ENCODE assay signal across 28 cellular contexts in the genomic region with DNA sequence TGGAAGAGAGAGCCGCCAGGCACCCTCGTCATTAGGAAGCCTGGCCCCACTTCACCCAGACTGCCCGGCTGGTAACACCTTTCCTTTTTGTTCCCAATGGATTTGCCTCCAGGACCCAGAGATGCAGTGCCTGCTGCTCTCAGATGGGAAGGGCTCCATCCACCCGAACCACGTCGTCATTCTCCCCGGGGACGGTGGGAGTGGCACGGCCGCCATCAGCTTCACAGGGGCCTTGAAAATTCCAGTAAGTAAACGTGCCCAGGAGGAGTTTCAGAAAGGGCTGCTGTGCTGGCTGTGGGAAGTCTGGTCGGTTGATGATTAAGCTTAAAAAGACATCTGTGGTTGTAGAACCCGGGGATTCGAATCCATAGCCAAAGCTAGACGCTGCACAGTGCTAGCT. TPM values are rescaled to one million over a fixed set of nuclear protein-coding genes. Genes with fewer than 3 reads are reported as not detected.
DNase-seq lines count a peak whose midpoint lies in the region; ATAC-seq and TF ChIP-seq lines count a peak whose summit lies in the region.
"Had no signal": no experiment of that assay in that cellular context is flagged by ENCODE, and none has a peak within 500 bp of the region (broad histone marks: within the 10 kb centered on the region; RNA-seq: fewer than 3 reads in every experiment).

No MANE protein-coding gene starts in this region.

- TF ChIP-seq RAD21 in neural cell (conservative IDR thresholded peaks at IDR 0.05), result no peak

- no peaks in the 10 kb centered on the region for H3F3A ChIP-seq in neural cell (ENCODE audit: insufficient read depth, low read length, poor library complexity, severe bottlenecking)

- peaks cover 27% of the 10 kb centered on the region for H3K4me1 Mint-ChIP-seq in glutamatergic neuron (ENCODE audit: low read depth, unreplicated experiment)
- peaks cover 9 to 11% of the 10 kb centered on the region in 2 donors for H3K4me1 Mint-ChIP-seq in natural killer cell

- H3K27ac Mint-ChIP-seq in glutamatergic neuron (ENCODE audit: unreplicated experiment) (no peak overlapping the region), natural killer cell (no peak overlapping the region)
- H3K27ac Mint-ChIP-seq: activated CD8-positive, alpha-beta T cell treated with anti-CD3 and anti-CD28 coated beads, Interleukin-2, amount 10 ng/mL, durations not matched to agents 7 days and 5 days; B cell; type B pancreatic cell had no signal

- TF ChIP-seq EP300 in neural cell (conservative IDR thresholded peaks at IDR 0.05; ENCODE audit: poor library complexity, severe bottlenecking), result no peak

- H3K9ac ChIP-seq in neural cell (ENCODE audit: low read length), result peak overlapping the region; percentile 48

- H3K27ac ChIP-seq in right atrium auricular region (no peak overlapping the region), neural cell (ENCODE audit: low read length) (peak overlapping the region; percentile 90), aorta (ENCODE audit: low read depth in 1 of 2, low read length in 2 of 2) (no peak overlapping the region)
- H3K27ac ChIP-seq: ascending aorta, coronary artery, gastroesophageal sphincter, hepatocyte, right lobe of liver, SK-N-MC had no signal

- ATAC-seq in left cardiac atrium (no peak), aorta (ENCODE audit: low FRiP score) (no peak), natural killer cell (no peak)
- ATAC-seq: activated CD8-positive, alpha-beta T cell treated with anti-CD3 and anti-CD28 coated beads, Interleukin-2, amount 10 ng/mL, durations not matched to agents 7 days and 5 days; activated naive CD4-positive, alpha-beta T cell treated with anti-CD3 and anti-CD28 coated beads, Interleukin-2, amount 50 U/mL, for 72 hours; gastroesophageal sphincter; HCT116; PC-3; right lobe of liver had no signal

- intact Hi-C loops in left cardiac atrium (cut with DNase I) (no loop called here), aorta (cut with DNase I) (no loop called here), natural killer cell (cut with micrococcal nuclease) (no loop called here)

- H3K9me3 ChIP-seq in right atrium auricular region (no peaks in the 10 kb centered on the region), neural cell (ENCODE audit: low read length) (no peaks in the 10 kb centered on the region), aorta (ENCODE audit: control insufficient read depth, low read length) (no peaks in the 10 kb centered on the region)
- H3K9me3 ChIP-seq: ascending aorta, gastroesophageal sphincter, right lobe of liver had no signal

- TF ChIP-seq CTCF in right atrium auricular region (IDR thresholded peaks at IDR 0.05), result no peak
- no peak for TF ChIP-seq CTCF in glutamatergic neuron (IDR thresholded peaks at IDR 0.05; ENCODE audit: partially characterized antibody, unreplicated experiment)
- no peak for TF ChIP-seq CTCF in neural cell (IDR thresholded peaks at IDR 0.05; ENCODE audit: poor library complexity, severe bottlenecking)
- no peak for TF ChIP-seq CTCF in natural killer cell (IDR thresholded peaks at IDR 0.05)

- 68 to 82% methylated on average over 15 of the region's 15 CpGs for WGBS in aorta, 2 donors

- H3K4me3 Mint-ChIP-seq in glutamatergic neuron (ENCODE audit: unreplicated experiment), result no peak overlapping the region
- no peak overlapping the region for H3K4me3 Mint-ChIP-seq in natural killer cell
- H3K4me3 Mint-ChIP-seq: activated CD8-positive, alpha-beta T cell treated with anti-CD3 and anti-CD28 coated beads, Interleukin-2, amount 10 ng/mL, durations not matched to agents 7 days and 5 days; B cell; type B pancreatic cell had no signal

- H3K4me1 ChIP-seq in right atrium auricular region, result no peaks in the 10 kb centered on the region
- no peaks in the 10 kb centered on the region for H3K4me1 ChIP-seq in aorta (ENCODE audit: control insufficient read depth in 1 of 2, insufficient read depth in 2 of 2, low read length in 2 of 2)
- H3K4me1 ChIP-seq: ascending aorta, gastroesophageal sphincter had no signal

- H3K27me3 Mint-ChIP-seq in glutamatergic neuron (ENCODE audit: unreplicated experiment) (peaks cover 6% of the 10 kb centered on the region), natural killer cell (ENCODE audit: low read depth in 2 of 2) (no peaks in the 10 kb centered on the region)
- H3K27me3 Mint-ChIP-seq: B cell, type B pancreatic cell had no signal

- no peaks in the 10 kb centered on the region for H3K27me3 ChIP-seq in right atrium auricular region
- H3K27me3 ChIP-seq in neural cell (ENCODE audit: insufficient read depth, low read depth, low read length), result no peaks in the 10 kb centered on the region
- no peaks in the 10 kb centered on the region for H3K27me3 ChIP-seq in aorta (ENCODE audit: control insufficient read depth in 1 of 2, insufficient read depth in 2 of 2, low read length in 1 of 2)
- H3K27me3 ChIP-seq: ascending aorta, gastroesophageal sphincter, hepatocyte, right lobe of liver had no signal

- DNase-seq in left cardiac atrium, result peak; percentile 9
- DNase-seq in right atrium auricular region (ENCODE audit: low spot score), result no peak
- DNase-seq in glutamatergic neuron, result peak; percentile 15
- peak; percentile 20 to 66 for DNase-seq in aorta
- no peak for DNase-seq in natural killer cell
- no peak for DNase-seq in NCI-H1694 treated with DMSO at 0.1 percent for 48 hours (lab: John Stamatoyannopoulos, UW)
- no peak for DNase-seq in NK-92 treated with Interleukin-12 subunit alpha and Interleukin-12 subunit beta, amount 100 ng/mL, for 24 hours (lab: John Stamatoyannopoulos, UW)
- DNase-seq: ACHN; activated CD8-positive, alpha-beta T cell treated with anti-CD3 and anti-CD28 coated beads, Interleukin-2, amount 10 ng/mL, durations not matched to agents 7 days and 5 days; activated effector memory CD4-positive, alpha-beta T cell treated with Interleukin-2 at 50 U/mL for 16 hours; DMS 273 treated with DMSO at 0.1 percent for 48 hours; effector CD8-positive, alpha-beta T cell; IMR-90; mesendoderm; NCI-H510A treated with DMSO at 0.1 percent for 48 hours; PC-3; stimulated activated CD4-positive, alpha-beta T cell treated with anti-CD3 and anti-CD28 coated beads, Interleukin-4, amount 100 ng/mL, for 24 hours had no signal

- H4K20me1 ChIP-seq in neural cell (ENCODE audit: insufficient read depth), result no peaks in the 10 kb centered on the region

- no peak overlapping the region for H3K4me3 ChIP-seq in right atrium auricular region
- peak overlapping the region; percentile 24 for H3K4me3 ChIP-seq in neural cell (ENCODE audit: low read length)
- H3K4me3 ChIP-seq in aorta (ENCODE audit: low read length in 2 of 2), result no peak overlapping the region
- H3K4me3 ChIP-seq: ascending aorta, coronary artery, gastroesophageal sphincter, hepatocyte, right lobe of liver, SK-N-MC had no signal

- H3K9me2 ChIP-seq in neural cell (ENCODE audit: insufficient read depth, low read length), result no peaks in the 10 kb centered on the region

- peaks cover 8% of the 10 kb centered on the region for H3K36me3 ChIP-seq in right atrium auricular region
- H3K36me3 ChIP-seq in neural cell (ENCODE audit: insufficient read depth, low read length), result no peaks in the 10 kb centered on the region
- peaks cover 0 to 2% of the 10 kb centered on the region in 2 donors for H3K36me3 ChIP-seq in aorta (ENCODE audit: control insufficient read depth in 1 of 2, insufficient read depth in 2 of 2, low read length in 1 of 2)

- H2AFZ ChIP-seq in neural cell (ENCODE audit: low read depth, low read length), result no peak overlapping the region
- H2AFZ ChIP-seq: hepatocyte had no signal

- H3K4me2 ChIP-seq in neural cell (ENCODE audit: low read length), result no peak overlapping the region
- H3K4me2 ChIP-seq: hepatocyte had no signal

- no peaks in the 10 kb centered on the region for H3K79me2 ChIP-seq in neural cell (replicated peaks; ENCODE audit: insufficient read depth, low read length)
- H3K79me2 ChIP-seq: hepatocyte had no signal

- H3K9me3 Mint-ChIP-seq in glutamatergic neuron (ENCODE audit: unreplicated experiment) (peaks cover 1% of the 10 kb centered on the region), natural killer cell (no peaks in the 10 kb centered on the region)
- H3K9me3 Mint-ChIP-seq: activated naive CD4-positive, alpha-beta T cell treated with anti-CD3 and anti-CD28 coated beads, Interleukin-2, amount 50 U/mL, for 72 hours; type B pancreatic cell had no signal

- H3K36me3 Mint-ChIP-seq in glutamatergic neuron (ENCODE audit: unreplicated experiment) (peaks cover 18% of the 10 kb centered on the region), natural killer cell (peaks cover 10% of the 10 kb centered on the region)

TF ChIP-seq in neural cell, 6 proteins besides CTCF, POLR2A, EP300 and RAD21 (continues in another document):
- no peak for TF ChIP-seq MXI1 (conservative IDR thresholded peaks at IDR 0.05; ENCODE audit: poor library complexity, severe bottlenecking)
- no peak for TF ChIP-seq REST (IDR thresholded peaks at IDR 0.05; ENCODE audit: borderline replicate concordance)
- no peak for TF ChIP-seq POLR2AphosphoS5 (IDR thresholded peaks at IDR 0.05)
- no peak for TF ChIP-seq TAF1 (IDR thresholded peaks at IDR 0.05; ENCODE audit: low read depth)

RNA-seq across cellular contexts. Expression of gene SLC37A1, which starts 45.2 kb away (rescaled TPM):
- 1 to 10 TPM; 1.9 to 3.7 TPM for total RNA-seq in left cardiac atrium
- total RNA-seq in right atrium auricular region, result 1 to 10 TPM; 2.0 to 5.0 TPM
- total RNA-seq in glutamatergic neuron (ENCODE audit: unreplicated experiment), result 65.7 TPM
- polyA plus RNA-seq in neural cell, result 60.7 and 64.4 TPM in 2 replicates
- 67.8 and 75.7 TPM in 2 replicates for polyA minus RNA-seq in neural cell
- 10 to 100 TPM in 1 of 2 donors, 1 to 10 TPM in 1; 6.5 to 11.7 TPM for total RNA-seq in aorta
- polyA plus RNA-seq in aorta, result 1 to 10 TPM; 5.0 to 6.3 TPM
- 10 to 100 TPM; 24.8 to 25.8 (median 25.3) TPM for total RNA-seq in natural killer cell

Comparison
In these comparisons a context has a peak if more than half of its experiments do, and no peak if none do; other contexts are left out.
1. DNase-seq: peak in left cardiac atrium (single experiment), glutamatergic neuron (single experiment) and aorta (2 of 2); none in right atrium auricular region (single experiment), natural killer cell (single experiment), NCI-H1694 treated with DMSO at 0.1 percent for 48 hours (single experiment) and NK-92 treated with Interleukin-12 subunit alpha and Interleukin-12 subunit beta, amount 100 ng/mL, for 24 hours (single experiment).